Comparison of ENCODE assay signal across 8 cellular contexts in genomic region chr10:50367732-50368131, GRCh38.
DNase-seq lines count a peak whose midpoint lies in the region; ATAC-seq and TF ChIP-seq lines count a peak whose summit lies in the region.

No MANE protein-coding gene starts in this region.

- DNase-seq in AG09309 (ENCODE audit: low read depth) (no peak), iPS DF 6.9 (ENCODE audit: low read depth, low spot score) (peak; percentile 29), LoVo (ENCODE audit: low spot score) (no peak), NCI-H187 treated with DMSO at 0.1 percent for 48 hours (lab: John Stamatoyannopoulos, UW) (no peak)

- H3K4me1 ChIP-seq in iPS DF 6.9 (ENCODE audit: control insufficient read depth, insufficient read depth, low read length), result no peaks in the 10 kb centered on the region

- no peaks in the 10 kb centered on the region for H3K27me3 ChIP-seq in iPS DF 6.9 (ENCODE audit: control insufficient read depth, insufficient read depth, low read length)

- ATAC-seq in SK-N-SH treated with all-trans-retinoic acid at 6 μM for 48 hours (peak; percentile 92), HG02938 (IDR thresholded peaks at IDR 0.05; ENCODE audit: unreplicated experiment) (no peak), HG02798 (IDR thresholded peaks at IDR 0.05; ENCODE audit: poor library complexity, unreplicated experiment) (no peak)

- no peak overlapping the region for H3K27ac ChIP-seq in iPS DF 6.9 (ENCODE audit: low read length)

- TF ChIP-seq CTCF in AG09309 (IDR thresholded peaks at IDR 0.05; ENCODE audit: control insufficient read depth, insufficient read depth, low read depth, low read length, missing control alignments) (peak; percentile 36), GM12873 (IDR thresholded peaks at IDR 0.05; ENCODE audit: insufficient read depth, low read depth, low read length, missing control alignments) (peak; percentile 57)

- H3K9me3 ChIP-seq in iPS DF 6.9 (ENCODE audit: control insufficient read depth, insufficient read depth, low read length), result no peaks in the 10 kb centered on the region

- WGBS in iPS DF 6.9 (ENCODE audit: insufficient coverage, insufficient read length), result no CpG with 5 or more reads among the region's 1 CpG

- H3K36me3 ChIP-seq in iPS DF 6.9 (ENCODE audit: control insufficient read depth, insufficient read depth, low read length), result no peaks in the 10 kb centered on the region

- H3K4me3 ChIP-seq in AG09309 (ENCODE audit: control insufficient read depth, low read depth, low read length), result no peak overlapping the region
- no peak overlapping the region for H3K4me3 ChIP-seq in iPS DF 6.9 (ENCODE audit: low read length)

TF ChIP-seq in SK-N-SH treated with all-trans-retinoic acid at 6 μM for 48 hours, 23 proteins besides CTCF, POLR2A, EP300 and RAD21:
- TF ChIP-seq PPARA (CRISPR knock-in tag; IDR thresholded peaks at IDR 0.05; ENCODE audit: borderline replicate concordance), result no peak
- no peak for TF ChIP-seq SNAI2 (CRISPR knock-in tag; IDR thresholded peaks at IDR 0.05)
- TF ChIP-seq ZFP3 (CRISPR knock-in tag; IDR thresholded peaks at IDR 0.05), result no peak
- TF ChIP-seq ZC3H10 (CRISPR knock-in tag; IDR thresholded peaks at IDR 0.05), result no peak
- no peak for TF ChIP-seq ISL1 (CRISPR knock-in tag; IDR thresholded peaks at IDR 0.05)
- TF ChIP-seq CSRNP3 (CRISPR knock-in tag; IDR thresholded peaks at IDR 0.05), result no peak
- no peak for TF ChIP-seq OSR1 (CRISPR knock-in tag; IDR thresholded peaks at IDR 0.05)
- TF ChIP-seq CSDC2 (CRISPR knock-in tag; IDR thresholded peaks at IDR 0.05), result no peak
- TF ChIP-seq CREB5 (CRISPR knock-in tag; IDR thresholded peaks at IDR 0.05; ENCODE audit: low read depth), result no peak
- no peak for TF ChIP-seq POU6F1 (CRISPR knock-in tag; IDR thresholded peaks at IDR 0.05; ENCODE audit: borderline replicate concordance, low read depth)
- no peak for TF ChIP-seq TSHZ2 (CRISPR knock-in tag; IDR thresholded peaks at IDR 0.05)
- no peak for TF ChIP-seq TOX (CRISPR knock-in tag; IDR thresholded peaks at IDR 0.05; ENCODE audit: borderline replicate concordance)
